ENCODE assay signal across 11 cellular contexts in genomic region chr2:10912076-10912731, GRCh38. TPM values are rescaled to one million over a fixed set of nuclear protein-coding genes. Genes with fewer than 3 reads are reported as not detected.
DNase-seq lines count a peak whose midpoint lies in the region; ATAC-seq and TF ChIP-seq lines count a peak whose summit lies in the region.
"Had no signal": no experiment of that assay in that cellular context is flagged by ENCODE, and none has a peak within 500 bp of the region (broad histone marks: within the 10 kb centered on the region; RNA-seq: fewer than 3 reads in every experiment).

No MANE protein-coding gene starts in this region.

- no peaks in the 10 kb centered on the region for H3K36me3 ChIP-seq in muscle layer of colon (ENCODE audit: insufficient read depth, low read length)
- no peaks in the 10 kb centered on the region for H3K36me3 ChIP-seq in urinary bladder (ENCODE audit: insufficient read depth)

- H3K4me1 Mint-ChIP-seq in endothelial cell (ENCODE audit: unreplicated experiment): peaks cover 22% of the 10 kb centered on the region
- H3K4me1 Mint-ChIP-seq in T-helper 2 cell treated with Interferon-gamma antibody and Interleukin-4, amounts not matched to agents 5 μg/mL and 100 μg/mL, for 36 hours (ENCODE audit: low read depth): no peaks in the 10 kb centered on the region

- H3K4me3 ChIP-seq in muscle layer of colon (ENCODE audit: low read depth in 1 of 2, low read length in 2 of 2) (peak overlapping the region; percentile 9 to 43), urinary bladder (ENCODE audit: low read depth, low read length) (peak overlapping the region; percentile 40)

- TF ChIP-seq CTCF in endothelial cell (IDR thresholded peaks at IDR 0.05; ENCODE audit: unreplicated experiment): no peak

- H3K36me3 Mint-ChIP-seq in endothelial cell (ENCODE audit: low read depth, unreplicated experiment): peaks cover 15% of the 10 kb centered on the region
- H3K36me3 Mint-ChIP-seq in T-helper 2 cell treated with Interferon-gamma antibody and Interleukin-4, amounts not matched to agents 5 μg/mL and 100 μg/mL, for 36 hours (ENCODE audit: low read depth): no peaks in the 10 kb centered on the region
- H3K36me3 Mint-ChIP-seq: activated CD8-positive, alpha-beta memory T cell treated with anti-CD3 and anti-CD28 coated beads, Interleukin-2, amount 10 ng/mL, durations not matched to agents 7 days and 5 days had no signal

- H3K27me3 Mint-ChIP-seq in endothelial cell (ENCODE audit: unreplicated experiment): peaks cover 26% of the 10 kb centered on the region
- H3K27me3 Mint-ChIP-seq in T-helper 2 cell treated with Interferon-gamma antibody and Interleukin-4, amounts not matched to agents 5 μg/mL and 100 μg/mL, for 36 hours (ENCODE audit: low read depth): peaks cover 48% of the 10 kb centered on the region

- H3K4me1 ChIP-seq in muscle layer of colon (ENCODE audit: insufficient read depth, low read length) (no peaks in the 10 kb centered on the region), urinary bladder (ENCODE audit: insufficient read depth) (no peaks in the 10 kb centered on the region)

- no peaks in the 10 kb centered on the region for H3K9me3 Mint-ChIP-seq in endothelial cell (ENCODE audit: unreplicated experiment)
- H3K9me3 Mint-ChIP-seq in T-helper 2 cell treated with Interferon-gamma antibody and Interleukin-4, amounts not matched to agents 5 μg/mL and 100 μg/mL, for 36 hours: no peaks in the 10 kb centered on the region

- DNase-seq in cardiac septum (ENCODE audit: low spot score): peak; percentile 58
- DNase-seq in Right ventricle myocardium inferior (ENCODE audit: missing footprints): no peak
- no peak for DNase-seq in endothelial cell (ENCODE audit: low spot score)
- DNase-seq in T-helper 2 cell treated with Interferon-gamma antibody and Interleukin-4, amounts not matched to agents 5 μg/mL and 100 μg/mL, for 36 hours (ENCODE audit: low spot score): no peak
- DNase-seq: activated CD8-positive, alpha-beta memory T cell treated with anti-CD3 and anti-CD28 coated beads, Interleukin-2, amount 10 ng/mL, durations not matched to agents 7 days and 5 days; effector memory CD4-positive, alpha-beta T cell had no signal

- 5% methylated on average over 76 of the region's 81 CpGs for WGBS in urinary bladder

- no peak overlapping the region for H3K27ac ChIP-seq in muscle layer of colon (ENCODE audit: low read depth, low read length)
- no peak overlapping the region for H3K27ac ChIP-seq in urinary bladder (ENCODE audit: low read depth)
- H3K27ac ChIP-seq: C4-2B had no signal

- H3K9ac ChIP-seq in muscle layer of colon (ENCODE audit: low read length): no peak overlapping the region

- peaks cover 0 to 31% of the 10 kb centered on the region in 2 donors for H3K27me3 ChIP-seq in muscle layer of colon (ENCODE audit: control insufficient read depth in 1 of 2, insufficient read depth in 2 of 2, low read length in 2 of 2)

- peak overlapping the region; percentile 17 for H3K27ac Mint-ChIP-seq in endothelial cell (ENCODE audit: unreplicated experiment)
- H3K27ac Mint-ChIP-seq in T-helper 2 cell treated with Interferon-gamma antibody and Interleukin-4, amounts not matched to agents 5 μg/mL and 100 μg/mL, for 36 hours: no peak overlapping the region
- H3K27ac Mint-ChIP-seq: activated CD8-positive, alpha-beta memory T cell treated with anti-CD3 and anti-CD28 coated beads, Interleukin-2, amount 10 ng/mL, durations not matched to agents 7 days and 5 days had no signal

- no peaks in the 10 kb centered on the region for H3K9me3 ChIP-seq in muscle layer of colon (ENCODE audit: low read length)

- ATAC-seq in Right ventricle myocardium inferior: no peak
- no peak for ATAC-seq in GM21723 (IDR thresholded peaks at IDR 0.05; ENCODE audit: unreplicated experiment)
- no peak for ATAC-seq in HG02870 (IDR thresholded peaks at IDR 0.05; ENCODE audit: unreplicated experiment)
- ATAC-seq: activated CD8-positive, alpha-beta memory T cell treated with anti-CD3 and anti-CD28 coated beads, Interleukin-2, amount 10 ng/mL, durations not matched to agents 7 days and 5 days had no signal

- intact Hi-C loops in cardiac septum (cut with DNase I) (loop anchor here (5.0 kb wide), 1 partner anchor 210 kb away; no protein-coding TSS in a partner anchor), Right ventricle myocardium inferior (cut with DNase I) (loop anchor here (5.0 kb wide), 1 partner anchor 80 kb away; no protein-coding TSS in a partner anchor)

- H3K4me3 Mint-ChIP-seq in endothelial cell (ENCODE audit: unreplicated experiment): peak overlapping the region; percentile 89
- no peak overlapping the region for H3K4me3 Mint-ChIP-seq in T-helper 2 cell treated with Interferon-gamma antibody and Interleukin-4, amounts not matched to agents 5 μg/mL and 100 μg/mL, for 36 hours
- H3K4me3 Mint-ChIP-seq: activated CD8-positive, alpha-beta memory T cell treated with anti-CD3 and anti-CD28 coated beads, Interleukin-2, amount 10 ng/mL, durations not matched to agents 7 days and 5 days had no signal

RNA-seq across cellular contexts. Expression of gene KCNF1, which starts 0.5 kb away (rescaled TPM):
- total RNA-seq in cardiac septum (0.27 TPM), Right ventricle myocardium inferior (0.24 TPM), endothelial cell (ENCODE audit: unreplicated experiment) (8.4 TPM), urinary bladder (0.32 TPM)
- 0.68 TPM for polyA plus RNA-seq in urinary bladder
- total RNA-seq: activated CD8-positive, alpha-beta memory T cell treated with anti-CD3 and anti-CD28 coated beads, Interleukin-2, amount 10 ng/mL, durations not matched to agents 7 days and 5 days had no signal
